Comparison of ENCODE assay signal across 13 cellular contexts in genomic region chr11:116840224-116840745, GRCh38. TPM values are rescaled to one million over a fixed set of nuclear protein-coding genes. Genes with fewer than 3 reads are reported as not detected.
DNase-seq lines count a peak whose midpoint lies in the region; ATAC-seq and TF ChIP-seq lines count a peak whose summit lies in the region.
"Had no signal": no experiment of that assay in that cellular context is flagged by ENCODE, and none has a peak within 500 bp of the region (broad histone marks: within the 10 kb centered on the region; RNA-seq: fewer than 3 reads in every experiment).

No MANE protein-coding gene starts in this region.

- no peaks in the 10 kb centered on the region for H3K79me2 ChIP-seq in DND-41 (ENCODE audit: insufficient read depth, low read length)

- peaks cover 20 to 21% of the 10 kb centered on the region in 2 donors for H3K36me3 Mint-ChIP-seq in CD14-positive monocyte
- H3K36me3 Mint-ChIP-seq: activated naive CD8-positive, alpha-beta T cell treated with anti-CD3 and anti-CD28 coated beads for 36 hours had no signal

- H3K4me1 Mint-ChIP-seq in CD14-positive monocyte, result peaks cover 7% of the 10 kb centered on the region

- peaks cover 15% of the 10 kb centered on the region for H3K4me1 ChIP-seq in DND-41 (ENCODE audit: insufficient read depth, low read length)
- H3K4me1 ChIP-seq in left lung, result peaks cover 6 to 17% of the 10 kb centered on the region in 2 donors

- H3K36me3 ChIP-seq in DND-41 (ENCODE audit: insufficient read depth, low read length) (peaks cover 13% of the 10 kb centered on the region), H7 (replicated peaks; ENCODE audit: control insufficient read depth, insufficient read depth, low read length) (peaks cover 5% of the 10 kb centered on the region), left lung (peaks cover 0 to 21% of the 10 kb centered on the region in 2 donors)

- H3K27me3 ChIP-seq in DND-41 (ENCODE audit: insufficient read depth, low read length, poor library complexity), result no peaks in the 10 kb centered on the region
- H3K27me3 ChIP-seq in H7 (ENCODE audit: control insufficient read depth, insufficient read depth, low read length), result peaks cover 2% of the 10 kb centered on the region; the same call in 1 of the 2 replicates
- peaks cover 0 to 4% of the 10 kb centered on the region in 2 donors for H3K27me3 ChIP-seq in left lung
- H3K27me3 ChIP-seq: esophagus muscularis mucosa had no signal

- H3K4me2 ChIP-seq in DND-41 (ENCODE audit: insufficient read depth, low read length), result no peak overlapping the region

- H3K4me3 ChIP-seq in DND-41 (ENCODE audit: low read depth in 1 of 2, low read length in 2 of 2) (no peak overlapping the region), H7 (ENCODE audit: insufficient read depth, low read depth, low read length) (no peak overlapping the region), cardiac fibroblast (replicated peaks in 1 of 2; ENCODE audit: low read depth in 2 of 2, low read length in 2 of 2) (no peak overlapping the region), left lung (no peak overlapping the region)
- H3K4me3 ChIP-seq: esophagus muscularis mucosa had no signal

- H3K27ac ChIP-seq in DND-41 (ENCODE audit: low read length) (no peak overlapping the region), left lung (no peak overlapping the region)
- H3K27ac ChIP-seq: esophagus muscularis mucosa had no signal

- no peaks in the 10 kb centered on the region for H4K20me1 ChIP-seq in DND-41 (ENCODE audit: insufficient read depth, low read length)

- H3K27ac Mint-ChIP-seq in CD14-positive monocyte, result peak overlapping the region in 2 of 7 donors; percentile 54 to 77
- H3K27ac Mint-ChIP-seq: activated naive CD8-positive, alpha-beta T cell treated with anti-CD3 and anti-CD28 coated beads for 36 hours had no signal

- no peaks in the 10 kb centered on the region for H3K9me3 ChIP-seq in DND-41 (ENCODE audit: insufficient read depth, low read length, severe bottlenecking)
- no peaks in the 10 kb centered on the region for H3K9me3 ChIP-seq in left lung
- H3K9me3 ChIP-seq: esophagus muscularis mucosa had no signal

- H3K9me3 Mint-ChIP-seq in CD14-positive monocyte, result peaks cover 0 to 3% (median 0%) of the 10 kb centered on the region in 7 donors
- H3K9me3 Mint-ChIP-seq: activated naive CD8-positive, alpha-beta T cell treated with anti-CD3 and anti-CD28 coated beads for 36 hours had no signal

- DNase-seq in DND-41 (peak; percentile 33), H7 (peak; percentile 73), cardiac fibroblast (ENCODE audit: low read depth in 2 of 2) (peak; percentile 39 to 58), myocyte (ENCODE audit: low read depth) (peak; percentile 47), CD14-positive monocyte (ENCODE audit: low spot score) (no peak), HK-2 (ENCODE audit: unreplicated experiment) (no peak), left lung (no peak)
- DNase-seq: activated CD4-positive, CD25-positive, alpha-beta regulatory T cell treated with anti-CD3 and anti-CD28 coated beads, Interleukin-2, amount 50 U/mL, for 72 hours; activated naive CD8-positive, alpha-beta T cell treated with anti-CD3 and anti-CD28 coated beads for 36 hours; NCI-H1092 treated with DMSO at 0.1 percent for 48 hours had no signal

- no peak overlapping the region for H3K9ac ChIP-seq in DND-41 (ENCODE audit: low read depth, low read length)

- intact Hi-C loops in CD14-positive monocyte (cut with micrococcal nuclease) (no loop called here), left lung (cut with DNase I) (no loop called here)

- ATAC-seq in DND-41 (ENCODE audit: insufficient read depth, low read depth), result no peak
- no peak for ATAC-seq in left lung
- ATAC-seq: Panc1 had no signal

- H3K27me3 Mint-ChIP-seq in CD14-positive monocyte (ENCODE audit: low read depth in 3 of 3), result peaks cover 0 to 1% (median 0%) of the 10 kb centered on the region in 3 donors
- H3K27me3 Mint-ChIP-seq: activated naive CD8-positive, alpha-beta T cell treated with anti-CD3 and anti-CD28 coated beads for 36 hours had no signal

- H2AFZ ChIP-seq in DND-41 (ENCODE audit: low read depth, low read length), result no peak overlapping the region

- TF ChIP-seq CTCF in DND-41 (IDR thresholded peaks at IDR 0.05; ENCODE audit: borderline replicate concordance, extremely low read depth, low read length, poor library complexity, severe bottlenecking) (peak; percentile 60), cardiac fibroblast (IDR thresholded peaks at IDR 0.05; ENCODE audit: low read depth, low read length) (peak; percentile 39), CD14-positive monocyte (IDR thresholded peaks at IDR 0.05) (no peak), left lung (IDR thresholded peaks at IDR 0.05) (no peak)

- no peak overlapping the region for H3K4me3 Mint-ChIP-seq in CD14-positive monocyte
- H3K4me3 Mint-ChIP-seq: activated naive CD8-positive, alpha-beta T cell treated with anti-CD3 and anti-CD28 coated beads for 36 hours had no signal

RNA-seq across cellular contexts. Expression of gene APOA1, which starts 2.9 kb away (rescaled TPM):
- 2.4 and 12.8 TPM in 2 replicates for total RNA-seq in H7 (2014; rRNA removed; shearing (Covaris generic))
- total RNA-seq in myocyte (0.16 TPM in 1 of 2 replicates, not detected in the other), left lung (under 1 TPM; 0.50 to 0.90 TPM)
- not detected for polyA plus RNA-seq in myocyte (2012)
- not detected for polyA plus RNA-seq in CD14-positive monocyte

RNA-seq across cellular contexts. Expression of gene APOC3, which starts 10.6 kb away (rescaled TPM):
- not detected in 2 replicates for total RNA-seq in H7 (2014; rRNA removed; shearing (Covaris generic))
- total RNA-seq in myocyte (not detected in 2 replicates), left lung (not detected)
- polyA plus RNA-seq in myocyte (2012), result not detected
- not detected for polyA plus RNA-seq in CD14-positive monocyte
- total RNA-seq: activated naive CD8-positive, alpha-beta T cell treated with anti-CD3 and anti-CD28 coated beads for 36 hours; esophagus muscularis mucosa had no signal

RNA-seq across cellular contexts. Expression of gene APOA4, which starts 17.2 kb away (rescaled TPM):
- not detected in 2 replicates for total RNA-seq in H7 (2014; rRNA removed; shearing (Covaris generic))
- total RNA-seq in myocyte (not detected in 2 replicates), left lung (not detected)
- not detected for polyA plus RNA-seq in myocyte (2012)
- not detected for polyA plus RNA-seq in CD14-positive monocyte
- total RNA-seq: activated naive CD8-positive, alpha-beta T cell treated with anti-CD3 and anti-CD28 coated beads for 36 hours; mucosa of gallbladder had no signal

RNA-seq across cellular contexts. Expression of gene APOA5, which starts 48.6 kb away (rescaled TPM):
- total RNA-seq in H7 (2014; rRNA removed; shearing (Covaris generic)), result 0.07 and 0.11 TPM in 2 replicates
- total RNA-seq in myocyte, result not detected in 2 replicates
- not detected for polyA plus RNA-seq in myocyte (2012)
- not detected for polyA plus RNA-seq in CD14-positive monocyte
- not detected for total RNA-seq in left lung
- total RNA-seq: activated naive CD8-positive, alpha-beta T cell treated with anti-CD3 and anti-CD28 coated beads for 36 hours; esophagus muscularis mucosa had no signal

RNA-seq across cellular contexts. Expression of gene ZPR1, which starts 52.5 kb away (rescaled TPM):
- total RNA-seq in H7 (2014; rRNA removed; shearing (Covaris generic)), result 66.3 and 75.0 TPM in 2 replicates
- total RNA-seq in myocyte (68.8 and 83.5 TPM in 2 replicates), left lung (10 to 100 TPM; 30.5 to 52.2 TPM)
- 44.6 TPM for polyA plus RNA-seq in myocyte (2012)
- 10 to 100 TPM; 35.2 to 35.5 TPM for polyA plus RNA-seq in CD14-positive monocyte

Comparison
In these comparisons a context has a peak if more than half of its experiments do, and no peak if none do; other contexts are left out.
1. DNase-seq: peak in DND-41 (single experiment), H7 (single experiment), cardiac fibroblast (2 of 2) and myocyte (single experiment); none in CD14-positive monocyte (single experiment), HK-2 (single experiment) and left lung (0 of 2).
2. CTCF ChIP-seq: peak in DND-41 (single experiment) and cardiac fibroblast (single experiment); none in CD14-positive monocyte (single experiment) and left lung (0 of 2).